Comparison of ENCODE assay signal across 1 cellular context in the genomic region with DNA sequence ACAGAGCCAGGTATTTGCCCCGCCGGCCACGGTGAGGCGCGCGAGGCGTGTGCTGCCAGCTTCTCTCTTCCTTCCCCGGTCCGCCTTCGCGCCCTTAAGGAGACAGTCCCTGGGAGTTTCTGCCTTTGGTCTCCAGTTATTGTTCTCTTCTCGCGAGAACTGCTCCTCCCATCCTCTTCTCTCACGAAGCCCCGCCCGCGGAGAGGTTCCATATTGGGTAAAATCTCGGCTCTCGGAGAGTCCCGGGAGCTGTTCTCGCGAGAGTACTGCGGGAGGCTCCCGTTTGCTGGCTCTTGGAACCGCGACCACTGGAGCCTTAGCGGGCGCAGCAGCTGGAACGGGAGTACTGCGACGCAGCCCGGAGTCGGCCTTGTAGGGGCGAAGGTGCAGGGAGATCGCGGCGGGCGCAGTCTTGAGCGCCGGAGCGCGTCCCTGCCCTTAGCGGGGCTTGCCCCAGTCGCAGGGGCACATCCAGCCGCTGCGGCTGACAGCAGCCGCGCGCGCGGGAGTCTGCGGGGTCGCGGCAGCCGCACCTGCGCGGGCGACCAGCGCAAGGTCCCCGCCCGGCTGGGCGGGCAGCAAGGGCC.
TF ChIP-seq lines count a peak whose summit lies in the region.

TSS of gene MAPK14 (plus strand) at position 308 of the 587 bp plus-strand sequence. CDS start 350 bp downstream, outside the sequence.

TF ChIP-seq in HepG2, 621 proteins besides CTCF, POLR2A, EP300 and RAD21 (continued from another document and continues in another):
- TF ChIP-seq AHDC1 (CRISPR knock-in tag; IDR thresholded peaks at IDR 0.05; ENCODE audit: borderline replicate concordance) (peak; percentile 76; the same call in 1 of the 2 replicates), ZBTB26 (CRISPR knock-in tag; IDR thresholded peaks at IDR 0.05; ENCODE audit: borderline replicate concordance) (0 out of 2 replicates have a peak, but pooled peaks have one; percentile 65), KIAA2018 (CRISPR knock-in tag; IDR thresholded peaks at IDR 0.05; ENCODE audit: borderline replicate concordance) (no peak), MATR3 (CRISPR knock-in tag; IDR thresholded peaks at IDR 0.05) (no peak), ZNF672 (CRISPR knock-in tag; IDR thresholded peaks at IDR 0.05) (no peak), ZNF383 (CRISPR knock-in tag; IDR thresholded peaks at IDR 0.05; ENCODE audit: borderline replicate concordance) (peak; percentile 57; the same call in 1 of the 2 replicates), CENPX (CRISPR knock-in tag; IDR thresholded peaks at IDR 0.05) (no peak), KLF12 (CRISPR knock-in tag; IDR thresholded peaks at IDR 0.05; ENCODE audit: borderline replicate concordance) (no peak; the same call in 1 of the 2 replicates), U2AF2 (IDR thresholded peaks at IDR 0.05; ENCODE audit: low read depth, low read length) (no peak), ISX (CRISPR knock-in tag; conservative IDR thresholded peaks at IDR 0.05) (no peak), FOXP1 (IDR thresholded peaks at IDR 0.05) (no peak), FOXP1 (CRISPR knock-in tag; IDR thresholded peaks at IDR 0.05) (no peak), THAP7 (CRISPR knock-in tag; IDR thresholded peaks at IDR 0.05) (peak; percentile 24; the same call in 1 of the 2 replicates), SIX4 (CRISPR knock-in tag; IDR thresholded peaks at IDR 0.05) (peak; percentile 45; the same call in 1 of the 2 replicates), MNT (IDR thresholded peaks at IDR 0.05) (no peak), ZSCAN21 (CRISPR knock-in tag; IDR thresholded peaks at IDR 0.05; ENCODE audit: borderline replicate concordance) (peak; percentile 47; the same call in 1 of the 2 replicates), FOXC1 (CRISPR knock-in tag; IDR thresholded peaks at IDR 0.05; ENCODE audit: borderline replicate concordance) (no peak; the same call in 1 of the 2 replicates), MIXL1 (CRISPR knock-in tag; IDR thresholded peaks at IDR 0.05) (0 out of 2 replicates have a peak, but pooled peaks have one; percentile 56), ZBTB40 (IDR thresholded peaks at IDR 0.05) (no peak), ZBTB40 (CRISPR knock-in tag; IDR thresholded peaks at IDR 0.05) (no peak; the same call in 1 of the 2 replicates)
